Comparison of ENCODE assay signal across 8 cellular contexts in genomic region chr1:182054698-182055326, GRCh38. TPM values are rescaled to one million over a fixed set of nuclear protein-coding genes. Genes with fewer than 3 reads are reported as not detected.
DNase-seq lines count a peak whose midpoint lies in the region; ATAC-seq and TF ChIP-seq lines count a peak whose summit lies in the region.

No MANE protein-coding gene starts in this region.

- no peak overlapping the region for H3K27ac ChIP-seq in cardiac muscle cell
- H3K27ac ChIP-seq in IMR-90 (ENCODE audit: insufficient read depth, low read length): no peak overlapping the region
- H3K27ac ChIP-seq in SK-N-MC: no peak overlapping the region

- H3K36me3 ChIP-seq in cardiac muscle cell (no peaks in the 10 kb centered on the region), IMR-90 (ENCODE audit: control insufficient read depth, insufficient read depth, low read length) (no peaks in the 10 kb centered on the region), SK-N-MC (ENCODE audit: insufficient read depth, low read length) (no peaks in the 10 kb centered on the region)

- no peak overlapping the region for H2AFZ ChIP-seq in IMR-90 (replicated peaks; ENCODE audit: low read length, poor library complexity)

- no peak overlapping the region for H4K5ac ChIP-seq in IMR-90 (ENCODE audit: low read depth, low read length)

- POLR2A ChIA-PET in IMR-90 (lab: Charles Lee; ENCODE audit: unreplicated experiment): no interaction called here

- no TSS peak for BruUV-seq in IMR-90 (replicated peaks; lab: Mats Ljungman, UMichigan)

- no peak overlapping the region for H2BK20ac ChIP-seq in IMR-90 (ENCODE audit: low read depth, low read length)

- TF ChIP-seq POLR2A in IMR-90 (IDR thresholded peaks at IDR 0.05; ENCODE audit: low read depth, low read length): no peak

- H3K27me3 ChIP-seq in cardiac muscle cell (no peaks in the 10 kb centered on the region), IMR-90 (ENCODE audit: control insufficient read depth, insufficient read depth, low read length) (no peaks in the 10 kb centered on the region)

- no peak overlapping the region for H3K4me2 ChIP-seq in IMR-90 (ENCODE audit: low read depth, low read length)

- H2BK5ac ChIP-seq in IMR-90 (ENCODE audit: low read depth, low read length, poor library complexity, severe bottlenecking): no peak overlapping the region

- TF ChIP-seq RAD21 in IMR-90 (IDR thresholded peaks at IDR 0.05; ENCODE audit: low read length): no peak

- no peak overlapping the region for H2AK5ac ChIP-seq in IMR-90 (ENCODE audit: low read depth, low read length)

- no peak overlapping the region for H3K9ac ChIP-seq in IMR-90 (ENCODE audit: low read depth, low read length)
- H3K9ac ChIP-seq in SK-N-MC (ENCODE audit: insufficient read length): no peak overlapping the region

- dilution Hi-C loops in IMR-90 (cut with HindIII; ENCODE audit: low sequenced_read_pairs, unreplicated experiment): no loop called here

- H3K4me3 ChIP-seq in cardiac muscle cell (no peak overlapping the region), IMR-90 (ENCODE audit: insufficient read depth, low read depth, low read length) (no peak overlapping the region), SK-N-MC (no peak overlapping the region)

- DNase-seq in cardiac muscle cell (ENCODE audit: low read depth in 1 of 2, low spot score in 1 of 2): peak; percentile 5 to 36
- no peak for DNase-seq in left ventricle myocardium superior
- no peak for DNase-seq in IMR-90
- DNase-seq in SK-N-MC (ENCODE audit: low read depth, low spot score): peak; percentile 2
- DNase-seq in central memory CD4-positive, alpha-beta T cell: peak; percentile 38
- DNase-seq in myocyte (ENCODE audit: low read depth): peak; percentile 43
- no peak for DNase-seq in ecto neural progenitor cell (ENCODE audit: low spot score)

- H4K91ac ChIP-seq in IMR-90 (ENCODE audit: insufficient read depth, low read depth, low read length): no peak overlapping the region

- H3K18ac ChIP-seq in IMR-90 (ENCODE audit: low read depth, low read length): no peak overlapping the region

- H4K8ac ChIP-seq in IMR-90 (ENCODE audit: low read depth in 2 of 2, low read length in 2 of 2): no peak overlapping the region

- intact Hi-C loops in left ventricle myocardium superior (cut with micrococcal nuclease): no loop called here
- intact Hi-C loops in IMR-90 (cut with micrococcal nuclease): no loop called here

- H3K9me3 ChIP-seq in cardiac muscle cell (ENCODE audit: low read depth): no peaks in the 10 kb centered on the region
- H3K9me3 ChIP-seq in IMR-90 (ENCODE audit: control insufficient read depth, insufficient read depth, low read length): peaks cover 4% of the 10 kb centered on the region
- H3K9me3 ChIP-seq in SK-N-MC (ENCODE audit: low read depth, low read length): no peaks in the 10 kb centered on the region

- no peak overlapping the region for H3K4ac ChIP-seq in IMR-90 (ENCODE audit: low read depth, low read length)

- no peak overlapping the region for H3K56ac ChIP-seq in IMR-90 (ENCODE audit: extremely low read depth, insufficient read depth, low read length)

- TF ChIP-seq CTCF in cardiac muscle cell (IDR thresholded peaks at IDR 0.05; ENCODE audit: low read depth, low read length) (peak; percentile 25), IMR-90 (conservative IDR thresholded peaks at IDR 0.05; ENCODE audit: low read depth, low read length) (peak; percentile 12; the same call in 1 of the 2 replicates)

- H2AK9ac ChIP-seq in IMR-90 (replicated peaks; ENCODE audit: low read depth, low read length, poor library complexity): no peak overlapping the region

- H3K23ac ChIP-seq in IMR-90 (ENCODE audit: low read depth, low read length): no peak overlapping the region

- H3K9me1 ChIP-seq in IMR-90 (ENCODE audit: insufficient read depth, low read length): no peaks in the 10 kb centered on the region

- CTCF ChIA-PET in IMR-90 (lab: Yijun Ruan, JAX): no interaction called here

- no peak overlapping the region for H2BK120ac ChIP-seq in IMR-90 (ENCODE audit: low read depth, low read length)

- no peaks in the 10 kb centered on the region for H3K4me1 ChIP-seq in cardiac muscle cell (ENCODE audit: low read depth)
- no peaks in the 10 kb centered on the region for H3K4me1 ChIP-seq in IMR-90 (ENCODE audit: control insufficient read depth, insufficient read depth, low read length)

- H3K14ac ChIP-seq in IMR-90 (replicated peaks; ENCODE audit: low read depth, low read length): no peak overlapping the region

- ATAC-seq in left ventricle myocardium superior (no peak), IMR-90 (ENCODE audit: low read depth) (no peak), HG02798 (IDR thresholded peaks at IDR 0.05; ENCODE audit: poor library complexity, unreplicated experiment) (no peak)

- H2BK15ac ChIP-seq in IMR-90 (ENCODE audit: low read depth, low read length): no peak overlapping the region

- no peaks in the 10 kb centered on the region for H4K20me1 ChIP-seq in IMR-90 (ENCODE audit: insufficient read depth, low read length)

- in situ Hi-C loops in IMR-90 (cut with MboI; ENCODE audit: low sequenced_read_pairs): loop anchor here (25.0 kb wide), 1 partner anchor 843 kb away; no protein-coding TSS in a partner anchor

- WGBS in IMR-90 (ENCODE audit: extremely low coverage in 2 of 2, insufficient read length in 1 of 2), 2 experiments: no CpG with 5 or more reads among the region's 4 CpGs

- H3K79me1 ChIP-seq in IMR-90 (ENCODE audit: low read depth in 1 of 2, low read length in 2 of 2): no peaks in the 10 kb centered on the region

TF ChIP-seq in IMR-90, 13 proteins besides CTCF, POLR2A, EP300 and RAD21:
- no peak for TF ChIP-seq MAZ (IDR thresholded peaks at IDR 0.05; ENCODE audit: borderline replicate concordance, low read depth, low read length)
- no peak for TF ChIP-seq SMC3 (IDR thresholded peaks at IDR 0.05; ENCODE audit: low read depth, low read length)
- no peak for TF ChIP-seq RFX5 (IDR thresholded peaks at IDR 0.05; ENCODE audit: low read depth, low read length)
- no peak for TF ChIP-seq USF2 (IDR thresholded peaks at IDR 0.05; ENCODE audit: low read depth, low read length)
- TF ChIP-seq BHLHE40 (IDR thresholded peaks at IDR 0.05; ENCODE audit: low read depth, low read length): no peak
- no peak for TF ChIP-seq CHD1 (IDR thresholded peaks at IDR 0.05; ENCODE audit: low read depth, low read length)
- no peak for TF ChIP-seq FOS (IDR thresholded peaks at IDR 0.05; ENCODE audit: low read depth, low read length)
- no peak for TF ChIP-seq MAFK (IDR thresholded peaks at IDR 0.05; ENCODE audit: low read depth, low read length)
- TF ChIP-seq MXI1 (IDR thresholded peaks at IDR 0.05; ENCODE audit: borderline replicate concordance, low read depth, low read length): no peak
- no peak for TF ChIP-seq CEBPB (IDR thresholded peaks at IDR 0.05; ENCODE audit: low read depth, low read length)
- no peak for TF ChIP-seq RCOR1 (IDR thresholded peaks at IDR 0.05; ENCODE audit: insufficient replicate concordance, low read length)
- no peak for TF ChIP-seq ELK1 (IDR thresholded peaks at IDR 0.05; ENCODE audit: borderline replicate concordance, low read depth, low read length)
- TF ChIP-seq NFE2L2 (IDR thresholded peaks at IDR 0.05; ENCODE audit: low read depth, low read length): no peak

RNA-seq across cellular contexts. Expression of gene ZNF648, which starts 6.7 kb away (rescaled TPM):
- total RNA-seq in cardiac muscle cell: 0.12 and 0.39 TPM in 2 replicates
- not detected in 2 replicates for polyA plus RNA-seq in cardiac muscle cell
- total RNA-seq in left ventricle myocardium superior: not detected
- total RNA-seq in IMR-90 (2012; rRNA removed): not detected in 2 replicates
- not detected in 2 replicates for polyA plus RNA-seq in IMR-90 (2012; rRNA removed)
- not detected in 2 replicates for polyA plus RNA-seq in IMR-90 (2012; cell fraction: cytosol; rRNA removed)
- not detected in 2 replicates for polyA plus RNA-seq in IMR-90 (2012; cell fraction: nucleus; rRNA removed; ENCODE audit: low replicate concordance)
- not detected in 2 replicates for total RNA-seq in myocyte
- not detected for polyA plus RNA-seq in myocyte (2012)

Comparison
In these comparisons a context has a peak if more than half of its experiments do, and no peak if none do; other contexts are left out.
1. DNase-seq: peak in cardiac muscle cell (2 of 2), SK-N-MC (single experiment), central memory CD4-positive, alpha-beta T cell (single experiment) and myocyte (single experiment); none in left ventricle myocardium superior (single experiment), IMR-90 (single experiment) and ecto neural progenitor cell (single experiment).